ENCODE assay signal across 23 cellular contexts in the genomic region with DNA sequence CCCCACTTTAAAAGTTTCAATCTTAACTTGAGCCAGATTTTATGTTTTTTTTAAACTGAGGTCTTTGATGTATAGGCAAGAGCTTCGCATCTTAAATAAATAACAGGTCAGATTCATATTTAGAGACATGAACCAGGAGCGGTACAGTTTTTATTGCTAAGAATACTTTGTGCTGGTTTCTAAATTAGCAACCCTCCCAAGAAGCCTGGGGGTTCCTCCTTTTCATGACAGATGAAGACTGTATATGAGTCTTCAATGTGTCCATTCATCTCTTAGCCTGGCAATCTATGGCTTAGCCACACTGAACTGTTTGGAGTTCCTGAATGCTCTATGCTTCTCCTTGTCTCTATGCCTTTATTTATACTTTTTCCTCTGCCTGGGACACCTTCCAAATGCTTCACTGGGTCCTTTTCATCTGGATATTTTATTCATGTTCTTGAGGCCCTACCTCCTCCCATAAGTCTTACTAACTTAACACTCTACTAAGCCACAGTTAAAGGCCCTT.
"Had no signal": no experiment of that assay in that cellular context is flagged by ENCODE, and none has a peak within 500 bp of the region (broad histone marks: within the 10 kb centered on the region; RNA-seq: fewer than 3 reads in every experiment).

No MANE protein-coding gene starts in this region.

- DNase-seq: activated CD4-positive, alpha-beta T cell treated with anti-CD3 and anti-CD28 coated beads, Interleukin-2, amount 10 ng/mL, durations not matched to agents 24 days and 14 days; activated CD4-positive, alpha-beta T cell treated with anti-CD3 and anti-CD28 coated beads, Interleukin-2, amount 50 U/mL, for 4 hours; activated CD8-positive, alpha-beta T cell treated with anti-CD3 and anti-CD28 coated beads for 36 hours; activated gamma-delta T cell; activated naive CD4-positive, alpha-beta T cell treated with Interleukin-2 at 50 U/mL for 16 hours; activated naive CD8-positive, alpha-beta T cell treated with anti-CD3 and anti-CD28 coated beads, Interleukin-2, amount 10 ng/mL, durations not matched to agents 7 days and 5 days; activated T-cell treated with anti-CD3 and anti-CD28 coated beads, Interleukin-2, amount 50 U/mL, for 24 hours; amygdala; NCI-H1092 treated with DMSO at 0.1 percent for 48 hours; NCI-H1417 treated with DMSO at 0.1 percent for 48 hours; NCI-H187 treated with DMSO at 0.1 percent for 48 hours; NCI-H2081; NCI-H2171 treated with DMSO at 0.1 percent for 48 hours; NCI-H345; NCI-H526; NCI-H748 treated with DMSO at 0.1 percent for 48 hours; NK-92 treated with Interleukin-12 subunit alpha and Interleukin-12 subunit beta, amount 100 ng/mL, for 24 hours; OCI-M1; SHP77; SJCRH30; SK-N-SH had no signal

- H3K27ac ChIP-seq: ascending aorta, cardiac muscle cell, SJCRH30 had no signal

- H3K36me3 ChIP-seq: ascending aorta, cardiac muscle cell, SJCRH30 had no signal

- ATAC-seq: activated CD8-positive, alpha-beta T cell treated with anti-CD3 and anti-CD28 coated beads for 36 hours had no signal

- H3K9ac ChIP-seq: SK-N-SH had no signal

- H3K4me2 ChIP-seq: SK-N-SH had no signal

- H3K4me1 ChIP-seq: ascending aorta, SJCRH30 had no signal

- H3K27me3 ChIP-seq: ascending aorta, cardiac muscle cell, SJCRH30 had no signal

- H3K4me3 ChIP-seq: ascending aorta, cardiac muscle cell, SJCRH30 had no signal

- H3K9me3 ChIP-seq: ascending aorta, SJCRH30, SK-N-SH had no signal
